In the genomic region with DNA sequence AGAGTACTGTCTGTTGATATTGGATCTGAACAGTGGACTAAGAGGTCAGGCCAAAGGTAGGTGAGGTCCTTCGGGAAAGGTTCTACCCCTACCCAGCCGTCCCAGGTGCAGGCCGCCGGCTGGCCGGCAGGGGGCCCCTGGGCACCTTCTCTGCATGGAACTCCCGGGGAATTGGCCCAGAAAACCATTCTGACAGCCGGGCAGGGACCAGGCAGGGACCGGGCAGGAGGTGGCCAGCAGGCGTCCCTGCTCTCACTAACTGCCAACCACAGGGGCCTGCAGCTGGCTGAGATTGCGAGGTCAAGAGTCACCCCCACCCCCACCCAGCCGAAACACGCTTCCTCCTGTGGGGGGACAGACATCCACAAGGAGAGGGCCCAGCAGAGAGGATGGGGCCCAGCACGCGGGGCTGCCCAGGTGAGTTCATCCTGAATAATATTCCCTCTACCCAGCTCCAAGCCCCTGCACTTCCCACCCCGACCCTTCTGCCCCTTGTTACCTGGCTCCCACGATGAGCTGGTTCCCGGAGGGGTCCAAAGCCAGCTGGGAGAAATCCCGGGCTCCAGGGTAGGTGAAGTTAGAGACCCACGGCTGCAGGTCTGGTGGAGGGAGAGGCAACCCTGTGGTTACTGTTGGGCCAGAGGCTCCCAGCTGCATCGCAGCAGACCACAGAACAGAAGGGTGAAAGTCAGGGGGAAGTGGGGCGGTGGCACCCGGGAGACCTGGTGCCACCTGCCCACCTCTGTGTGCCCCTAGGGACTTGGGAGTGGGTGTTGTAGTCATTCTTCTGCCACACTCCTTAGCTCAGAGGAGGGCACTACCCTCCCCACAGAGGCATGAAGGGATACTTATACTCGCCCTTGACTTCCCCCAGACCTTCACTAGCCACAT, we compare ENCODE assay signal across 8 cellular contexts.
DNase-seq lines count a peak whose midpoint lies in the region; ATAC-seq and TF ChIP-seq lines count a peak whose summit lies in the region.

No MANE protein-coding gene starts in this region.

- TF ChIP-seq CTCF in CD4-positive, alpha-beta T cell (IDR thresholded peaks at IDR 0.05), result peak; percentile 56

- H3F3A ChIP-seq in GM23248 (ENCODE audit: insufficient read depth), result no peaks in the 10 kb centered on the region

- H3K36me3 Mint-ChIP-seq in CD4-positive, alpha-beta T cell (ENCODE audit: low read depth), result no peaks in the 10 kb centered on the region
- no peaks in the 10 kb centered on the region for H3K36me3 Mint-ChIP-seq in activated naive CD4-positive, alpha-beta T cell treated with anti-CD3 and anti-CD28 coated beads, Interleukin-2, amount 50 U/mL, for 72 hours

- no peak overlapping the region for H3K4me3 ChIP-seq in GM23248

- no peak overlapping the region for H3K27ac Mint-ChIP-seq in CD4-positive, alpha-beta T cell
- no peak overlapping the region for H3K27ac Mint-ChIP-seq in activated naive CD4-positive, alpha-beta T cell treated with anti-CD3 and anti-CD28 coated beads, Interleukin-2, amount 50 U/mL, for 72 hours

- no peaks in the 10 kb centered on the region for H3K4me1 ChIP-seq in GM23248 (ENCODE audit: insufficient read depth)

- H3K27ac ChIP-seq in CD4-positive, alpha-beta T cell (ENCODE audit: low read depth, low read length), result no peak overlapping the region
- no peak overlapping the region for H3K27ac ChIP-seq in GM23248

- peaks cover 4% of the 10 kb centered on the region for H3K4me1 Mint-ChIP-seq in CD4-positive, alpha-beta T cell (ENCODE audit: low read depth)

- H3K9me2 ChIP-seq in GM23248 (ENCODE audit: insufficient read depth), result no peaks in the 10 kb centered on the region

- H3K9ac ChIP-seq in GM23248, result no peak overlapping the region

- H3K9me3 ChIP-seq in CD4-positive, alpha-beta T cell (ENCODE audit: control insufficient read depth, low read length), result no peaks in the 10 kb centered on the region
- no peaks in the 10 kb centered on the region for H3K9me3 ChIP-seq in GM23248 (ENCODE audit: low read depth)

- no peaks in the 10 kb centered on the region for H3K79me2 ChIP-seq in GM23248 (ENCODE audit: insufficient read depth)

- CTCF ChIA-PET in CD4-positive, alpha-beta T cell (lab: Charles Lee), result no interaction called here

- no peak overlapping the region for H2AFZ ChIP-seq in GM23248

- no peak for DNase-seq in CD4-positive, alpha-beta T cell
- DNase-seq in GM23248, result peak; percentile 66
- DNase-seq in NCI-H446 (lab: John Stamatoyannopoulos, UW), result peak; percentile 16 to 75
- peak; percentile 54 to 62 for DNase-seq in activated naive CD4-positive, alpha-beta T cell treated with anti-CD3 and anti-CD28 coated beads, Interleukin-2, amount 50 U/mL, for 72 hours (ENCODE audit: low spot score in 2 of 2)
- DNase-seq in Right ventricle myocardium superior, result peak; percentile 80
- peak; percentile 40 to 96 (median 74) for DNase-seq in posterior cingulate gyrus

- ATAC-seq in CD4-positive, alpha-beta T cell (ENCODE audit: poor library complexity), result no peak
- ATAC-seq in activated naive CD4-positive, alpha-beta T cell treated with anti-CD3 and anti-CD28 coated beads, Interleukin-2, amount 50 U/mL, for 72 hours, result peak; percentile 56 to 69
- ATAC-seq in Right ventricle myocardium superior (ENCODE audit: poor library complexity) (peak; percentile 93), HG03378 (IDR thresholded peaks at IDR 0.05; ENCODE audit: unreplicated experiment) (no peak), GM21825 (IDR thresholded peaks at IDR 0.05; ENCODE audit: unreplicated experiment) (no peak)

- in situ Hi-C loops in GM23248 (cut with MboI), result no loop called here

- H4K20me1 ChIP-seq in GM23248 (ENCODE audit: insufficient read depth), result no peaks in the 10 kb centered on the region

- H3K4me3 Mint-ChIP-seq in CD4-positive, alpha-beta T cell, result no peak overlapping the region

- H3K27me3 Mint-ChIP-seq in CD4-positive, alpha-beta T cell, result peaks cover 5% of the 10 kb centered on the region

- no peak overlapping the region for H3K4me2 ChIP-seq in GM23248 (ENCODE audit: unreplicated experiment)

- no peaks in the 10 kb centered on the region for H3K9me3 Mint-ChIP-seq in CD4-positive, alpha-beta T cell
- H3K9me3 Mint-ChIP-seq in activated naive CD4-positive, alpha-beta T cell treated with anti-CD3 and anti-CD28 coated beads, Interleukin-2, amount 50 U/mL, for 72 hours, result no peaks in the 10 kb centered on the region

- 56 to 60% methylated on average over 19 to 23 of the region's 23 CpGs for WGBS in GM23248 (ENCODE audit: low coverage in 1 of 2, low lambda C conversion rate in 2 of 2, missing lambda C conversion rate in 2 of 2), 2 experiments

- POLR2A ChIA-PET in CD4-positive, alpha-beta T cell (lab: Charles Lee), result no interaction called here

- intact Hi-C loops in CD4-positive, alpha-beta T cell (cut with DNase I, micrococcal nuclease), result loop anchor here in 1 of 2 experiments (5.0 kb wide), 1 partner anchor 314 kb away; no protein-coding TSS in a partner anchor
- intact Hi-C loops in Right ventricle myocardium superior (cut with DNase I), result loop anchor here (5.0 to 10.0 kb wide), 2 partner anchors 84 to 312 kb away; a partner anchor contains a TSS
- intact Hi-C loops in posterior cingulate gyrus (cut with DNase I), result loop anchor here (1.0 kb wide), 2 partner anchors 85 to 315 kb away; no protein-coding TSS in a partner anchor

- no peaks in the 10 kb centered on the region for H3K36me3 ChIP-seq in GM23248 (ENCODE audit: low read depth)

- H3K27me3 ChIP-seq in CD4-positive, alpha-beta T cell (ENCODE audit: control insufficient read depth, insufficient read depth, low read length), result no peaks in the 10 kb centered on the region
- H3K27me3 ChIP-seq in GM23248 (replicated peaks; ENCODE audit: insufficient read depth), result peaks cover 13% of the 10 kb centered on the region; the same call in 1 of the 2 replicates

Comparison
In these comparisons a context has a peak if more than half of its experiments do, and no peak if none do; other contexts are left out.
1. ATAC-seq: peak in activated naive CD4-positive, alpha-beta T cell treated with anti-CD3 and anti-CD28 coated beads, Interleukin-2, amount 50 U/mL, for 72 hours (2 of 2) and Right ventricle myocardium superior (single experiment); none in CD4-positive, alpha-beta T cell (single experiment), HG03378 (single experiment) and GM21825 (single experiment).
2. DNase-seq: peak in GM23248 (single experiment), NCI-H446 (2 of 2), activated naive CD4-positive, alpha-beta T cell treated with anti-CD3 and anti-CD28 coated beads, Interleukin-2, amount 50 U/mL, for 72 hours (2 of 2), Right ventricle myocardium superior (single experiment) and posterior cingulate gyrus (10 of 10); none in CD4-positive, alpha-beta T cell (0 of 10).